In the genomic region with DNA sequence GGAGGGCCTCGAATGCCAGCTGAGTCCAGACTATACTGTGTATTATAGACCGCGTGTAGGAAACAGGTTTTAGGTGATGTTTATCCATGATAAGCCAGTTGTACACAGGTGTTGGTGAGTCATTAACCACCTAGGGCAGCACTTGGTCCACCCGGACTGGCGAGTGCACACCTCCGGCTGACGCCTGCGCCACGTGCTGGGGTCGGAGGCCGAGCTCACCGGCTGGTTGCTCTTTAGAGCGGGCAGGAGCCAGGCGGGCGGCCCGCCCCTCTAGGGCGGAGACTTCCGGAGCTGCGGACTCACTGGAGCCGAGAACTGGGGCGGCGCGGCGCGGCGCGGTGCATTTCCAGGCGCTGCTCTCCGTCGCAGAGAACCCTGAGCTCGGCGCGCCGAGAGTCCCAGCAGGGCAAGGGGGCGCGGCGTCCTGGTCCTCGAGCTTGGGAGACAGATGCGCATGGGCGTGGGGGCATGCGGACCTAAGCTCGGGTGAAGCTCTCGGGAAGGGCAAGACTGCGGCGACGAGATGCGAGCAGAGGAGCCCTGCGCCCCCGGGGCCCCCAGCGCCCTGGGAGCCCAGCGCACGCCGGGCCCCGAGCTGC, we compare ENCODE assay signal across 8 cellular contexts. TPM values are rescaled to one million over a fixed set of nuclear protein-coding genes. Genes with fewer than 3 reads are reported as not detected.
DNase-seq lines count a peak whose midpoint lies in the region; ATAC-seq, FAIRE-seq and TF ChIP-seq lines count a peak whose summit lies in the region.

A gene with protein sequence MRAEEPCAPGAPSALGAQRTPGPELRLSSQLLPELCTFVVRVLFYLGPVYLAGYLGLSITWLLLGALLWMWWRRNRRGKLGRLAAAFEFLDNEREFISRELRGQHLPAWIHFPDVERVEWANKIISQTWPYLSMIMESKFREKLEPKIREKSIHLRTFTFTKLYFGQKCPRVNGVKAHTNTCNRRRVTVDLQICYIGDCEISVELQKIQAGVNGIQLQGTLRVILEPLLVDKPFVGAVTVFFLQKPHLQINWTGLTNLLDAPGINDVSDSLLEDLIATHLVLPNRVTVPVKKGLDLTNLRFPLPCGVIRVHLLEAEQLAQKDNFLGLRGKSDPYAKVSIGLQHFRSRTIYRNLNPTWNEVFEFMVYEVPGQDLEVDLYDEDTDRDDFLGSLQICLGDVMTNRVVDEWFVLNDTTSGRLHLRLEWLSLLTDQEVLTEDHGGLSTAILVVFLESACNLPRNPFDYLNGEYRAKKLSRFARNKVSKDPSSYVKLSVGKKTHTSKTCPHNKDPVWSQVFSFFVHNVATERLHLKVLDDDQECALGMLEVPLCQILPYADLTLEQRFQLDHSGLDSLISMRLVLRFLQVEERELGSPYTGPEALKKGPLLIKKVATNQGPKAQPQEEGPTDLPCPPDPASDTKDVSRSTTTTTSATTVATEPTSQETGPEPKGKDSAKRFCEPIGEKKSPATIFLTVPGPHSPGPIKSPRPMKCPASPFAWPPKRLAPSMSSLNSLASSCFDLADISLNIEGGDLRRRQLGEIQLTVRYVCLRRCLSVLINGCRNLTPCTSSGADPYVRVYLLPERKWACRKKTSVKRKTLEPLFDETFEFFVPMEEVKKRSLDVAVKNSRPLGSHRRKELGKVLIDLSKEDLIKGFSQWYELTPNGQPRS (plus strand): TSS at position 341 of the 599 bp plus-strand sequence. CDS start 183 bp downstream, at position 524.

- H3K4me1 ChIP-seq in A549 = peaks cover 7% of the 10 kb centered on the region; the same call in 1 of the 3 replicates
- H3K4me1 ChIP-seq in foreskin keratinocyte = no peaks in the 10 kb centered on the region
- H3K4me1 ChIP-seq in naive thymus-derived CD4-positive, alpha-beta T cell (ENCODE audit: control insufficient read depth in 2 of 2, insufficient read depth in 2 of 2, low read length in 2 of 2) = no peaks in the 10 kb centered on the region
- peaks cover 19 to 35% (median 24%) of the 10 kb centered on the region in 4 donors for H3K4me1 ChIP-seq in stomach

- CTCF ChIA-PET in A549 (lab: Yijun Ruan, JAX) = interaction anchor here (0.7 to 1.7 kb wide), 9 partner anchors 9 to 490 kb away, joined by 3 to 5 read pairs (median 3); no protein-coding TSS in a partner anchor
- CTCF ChIA-PET in naive thymus-derived CD4-positive, alpha-beta T cell (lab: Charles Lee) = interaction anchor here (0.6 kb wide), 1 partner anchor 502 kb away, joined by 3 read pairs; no protein-coding TSS in a partner anchor

- no peaks in the 10 kb centered on the region for H3K36me3 ChIP-seq in naive thymus-derived CD4-positive, alpha-beta T cell (ENCODE audit: control insufficient read depth in 2 of 3, insufficient read depth in 3 of 3, low read length in 3 of 3)
- no peaks in the 10 kb centered on the region for H3K36me3 ChIP-seq in stomach

- TF ChIP-seq CTCF in A549 (IDR thresholded peaks at IDR 0.05) (no peak), foreskin keratinocyte (conservative IDR thresholded peaks at IDR 0.05) (no peak), stomach (IDR thresholded peaks at IDR 0.05) (no peak)

- H3K4me3 Mint-ChIP-seq in activated T-cell treated with anti-CD3 and anti-CD28 coated beads, Interleukin-2, amount 50 U/mL, for 72 hours = peak within 1 kb of the TSS; percentile 87 to 89
- H3K4me3 Mint-ChIP-seq in naive thymus-derived CD4-positive, alpha-beta T cell = peak within 1 kb of the TSS; percentile 51 to 87 (median 66)

- H3K36me3 Mint-ChIP-seq in activated T-cell treated with anti-CD3 and anti-CD28 coated beads, Interleukin-2, amount 50 U/mL, for 72 hours (ENCODE audit: insufficient read depth in 2 of 2) = no peaks in the 10 kb centered on the region
- H3K36me3 Mint-ChIP-seq in naive thymus-derived CD4-positive, alpha-beta T cell = peaks cover 0 to 5% (median 0%) of the 10 kb centered on the region in 5 donors

- TF ChIP-seq POLR2A in A549 (IDR thresholded peaks at IDR 0.05; ENCODE audit: low read length) (peak; percentile 42), stomach (IDR thresholded peaks at IDR 0.05) (no peak)

- no peaks in the 10 kb centered on the region for H3K9me3 Mint-ChIP-seq in activated T-cell treated with anti-CD3 and anti-CD28 coated beads, Interleukin-2, amount 50 U/mL, for 72 hours
- peaks cover 0 to 2% (median 0%) of the 10 kb centered on the region in 11 donors for H3K9me3 Mint-ChIP-seq in naive thymus-derived CD4-positive, alpha-beta T cell

- H3K4me2 ChIP-seq in A549 = peak within 1 kb of the TSS; percentile 97

- peaks cover 55% of the 10 kb centered on the region for H3K27me3 Mint-ChIP-seq in activated T-cell treated with anti-CD3 and anti-CD28 coated beads, Interleukin-2, amount 50 U/mL, for 72 hours (ENCODE audit: low read depth)
- peaks cover 40 to 70% (median 61%) of the 10 kb centered on the region in 5 donors for H3K27me3 Mint-ChIP-seq in naive thymus-derived CD4-positive, alpha-beta T cell

- DNase-seq in A549 (ENCODE audit: low read depth in 1 of 2, low spot score in 1 of 2) (peak; percentile 58 to 63), NCI-H510A treated with DMSO at 0.1 percent for 48 hours (lab: John Stamatoyannopoulos, UW) (peak; percentile 20), foreskin keratinocyte (peak; percentile 79 to 88), stomach (peak; percentile 90)
- DNase-seq in activated T-cell treated with anti-CD3 and anti-CD28 coated beads, Interleukin-2, amount 50 U/mL, for 72 hours = peak; percentile 76 to 77
- peak in 4 of 9 donors; percentile 11 to 67 (median 16) for DNase-seq in naive thymus-derived CD4-positive, alpha-beta T cell

- H3K9me3 ChIP-seq in A549 = peaks cover 4% of the 10 kb centered on the region; the same call in 1 of the 3 replicates
- H3K9me3 ChIP-seq in naive thymus-derived CD4-positive, alpha-beta T cell (ENCODE audit: control insufficient read depth in 2 of 3, low read length in 3 of 3) = no peaks in the 10 kb centered on the region
- no peaks in the 10 kb centered on the region for H3K9me3 ChIP-seq in stomach

- peak within 1 kb of the TSS; percentile 59 for H3K27ac Mint-ChIP-seq in activated T-cell treated with anti-CD3 and anti-CD28 coated beads, Interleukin-2, amount 50 U/mL, for 72 hours
- peak within 1 kb of the TSS in 2 of 9 donors; percentile 5 to 13 for H3K27ac Mint-ChIP-seq in naive thymus-derived CD4-positive, alpha-beta T cell

- no peak for FAIRE-seq in A549 (lab: Jason Lieb, UNC)

- no peak for TF ChIP-seq EP300 in A549 (IDR thresholded peaks at IDR 0.05)
- no peak for TF ChIP-seq EP300 in stomach (IDR thresholded peaks at IDR 0.05)

- peaks cover 58% of the 10 kb centered on the region for H3K27me3 ChIP-seq in foreskin keratinocyte
- no peaks in the 10 kb centered on the region for H3K27me3 ChIP-seq in naive thymus-derived CD4-positive, alpha-beta T cell (ENCODE audit: control insufficient read depth in 2 of 2, insufficient read depth in 2 of 2, low read length in 2 of 2)
- peaks cover 0 to 62% (median 15%) of the 10 kb centered on the region in 3 donors for H3K27me3 ChIP-seq in stomach

- peak within 1 kb of the TSS; percentile 70 to 85; a peak in 5 of 6 replicates for H3K27ac ChIP-seq in A549
- no peak within 1 kb of the TSS for H3K27ac ChIP-seq in foreskin keratinocyte
- H3K27ac ChIP-seq in naive thymus-derived CD4-positive, alpha-beta T cell (ENCODE audit: low read depth, low read length) = no peak within 1 kb of the TSS
- peak within 1 kb of the TSS; percentile 34 to 67 (median 64) for H3K27ac ChIP-seq in stomach

- intact Hi-C loops in naive thymus-derived CD4-positive, alpha-beta T cell (cut with micrococcal nuclease) = loop anchor here in 1 of 2 donors (1.0 kb wide), 1 partner anchor 160 kb away; a partner anchor contains a TSS
- intact Hi-C loops in stomach (cut with DNase I; ENCODE audit: low total_unique reads) = no loop called here

- POLR2A ChIA-PET in A549 (lab: Yijun Ruan, JAX) = interaction anchor here (1.1 to 1.7 kb wide), 3 partner anchors 9 to 160 kb away, joined by 3 to 5 read pairs (median 4); a partner anchor contains a TSS
- POLR2A ChIA-PET in naive thymus-derived CD4-positive, alpha-beta T cell (lab: Charles Lee) = no interaction called here

- peak; percentile 92 to 97 for ATAC-seq in A549
- ATAC-seq in GM19463 (IDR thresholded peaks at IDR 0.05; ENCODE audit: unreplicated experiment) = peak; percentile 70
- peak; percentile 96 to 97 for ATAC-seq in activated T-cell treated with anti-CD3 and anti-CD28 coated beads, Interleukin-2, amount 50 U/mL, for 72 hours (replicated peaks in 1 of 2)
- peak; percentile 92 for ATAC-seq in foreskin keratinocyte
- peak; percentile 72 for ATAC-seq in naive thymus-derived CD4-positive, alpha-beta T cell
- ATAC-seq in HG03432 (IDR thresholded peaks at IDR 0.05; ENCODE audit: unreplicated experiment) = no peak

- WGBS in A549 (ENCODE audit: missing lambda C conversion rate) = 36% methylated on average over 9 of the region's 54 CpGs
- 0 to 26% (median 1%) methylated on average over 3 to 54 of the region's 54 CpGs for WGBS in stomach, 5 donors

- H3K4me3 ChIP-seq in A549 (peak within 1 kb of the TSS; percentile 56), stomach (peak within 1 kb of the TSS; percentile 51 to 76 (median 60))
- H3K4me3 ChIP-seq in naive thymus-derived CD4-positive, alpha-beta T cell (ENCODE audit: low read length) = peak within 1 kb of the TSS; percentile 37

- no peak for TF ChIP-seq RAD21 in A549 (conservative IDR thresholded peaks at IDR 0.05 in 1 of 2, IDR thresholded peaks at IDR 0.05 in 1 of 2)

- peaks cover 6% of the 10 kb centered on the region for H3K4me1 Mint-ChIP-seq in activated T-cell treated with anti-CD3 and anti-CD28 coated beads, Interleukin-2, amount 50 U/mL, for 72 hours (ENCODE audit: low read depth)
- peaks cover 0 to 20% (median 12%) of the 10 kb centered on the region in 7 donors for H3K4me1 Mint-ChIP-seq in naive thymus-derived CD4-positive, alpha-beta T cell

RNA-seq across cellular contexts. Expression of the gene that starts here (rescaled TPM):
- 0.92 and 1.0 TPM in 2 replicates for polyA plus RNA-seq in A549 (2011; rRNA removed)
- 0.59 and 0.83 TPM in 2 replicates for polyA plus RNA-seq in A549 (2012; cell fraction: cytosol; rRNA removed)
- 2.9 and 3.0 TPM in 2 replicates for polyA plus RNA-seq in A549 (2012; cell fraction: nucleus; rRNA removed)
- 1.1 to 1.7 TPM (median 1.2 TPM) in 3 replicates for polyA plus RNA-seq in A549 (2017; fragmentation: RNase III; extraction: RNeasy Plus Mini Kit Qiagen cat#74134 plus additional on column Dnase treatment)
- polyA minus RNA-seq in A549 (2011; rRNA and poly(A)+ RNA removed) = 1.3 and 1.8 TPM in 2 replicates
- total RNA-seq in activated T-cell treated with anti-CD3 and anti-CD28 coated beads, Interleukin-2, amount 50 U/mL, for 72 hours = 1 to 10 TPM in 1 of 2 donors, under 1 TPM in 1; 0.22 to 1.1 TPM
- total RNA-seq in foreskin keratinocyte = 0.78 and 0.92 TPM in 2 replicates
- polyA plus RNA-seq in foreskin keratinocyte = 0.29 and 0.39 TPM in 2 replicates
- under 1 TPM in 2 of 5 experiments, not detected in 3; 0.32 to 0.41 TPM for total RNA-seq in naive thymus-derived CD4-positive, alpha-beta T cell
- under 1 TPM in 1 of 2 donors, not detected in 1; 0.14 TPM for polyA plus RNA-seq in naive thymus-derived CD4-positive, alpha-beta T cell
- total RNA-seq in stomach = 1 to 10 TPM in 4 of 5 donors, not detected in 1; 2.8 to 7.1 (median 4.2) TPM
- under 1 TPM; 0.44 to 0.53 (median 0.46) TPM for polyA plus RNA-seq in stomach

Comparison
In these comparisons a context has a peak if more than half of its experiments do, and no peak if none do; other contexts are left out.
1. Peak in DNase-seq and ATAC-seq in foreskin keratinocyte; RNA of the gene not detected or under 1 TPM.
2. Peak in ATAC-seq and H3K4me3 ChIP-seq in naive thymus-derived CD4-positive, alpha-beta T cell; RNA of the gene not detected or under 1 TPM.
3. H3K27ac ChIP-seq: peak in A549 (2 of 2) and stomach (5 of 5); none in foreskin keratinocyte (single experiment) and naive thymus-derived CD4-positive, alpha-beta T cell (single experiment).
4. Peak in every context shown above with its lines, with median percentiles within 50 percentile points of each other: H3K4me3 ChIP-seq.